13 cellular contexts compared by ENCODE assay signal in the genomic region with DNA sequence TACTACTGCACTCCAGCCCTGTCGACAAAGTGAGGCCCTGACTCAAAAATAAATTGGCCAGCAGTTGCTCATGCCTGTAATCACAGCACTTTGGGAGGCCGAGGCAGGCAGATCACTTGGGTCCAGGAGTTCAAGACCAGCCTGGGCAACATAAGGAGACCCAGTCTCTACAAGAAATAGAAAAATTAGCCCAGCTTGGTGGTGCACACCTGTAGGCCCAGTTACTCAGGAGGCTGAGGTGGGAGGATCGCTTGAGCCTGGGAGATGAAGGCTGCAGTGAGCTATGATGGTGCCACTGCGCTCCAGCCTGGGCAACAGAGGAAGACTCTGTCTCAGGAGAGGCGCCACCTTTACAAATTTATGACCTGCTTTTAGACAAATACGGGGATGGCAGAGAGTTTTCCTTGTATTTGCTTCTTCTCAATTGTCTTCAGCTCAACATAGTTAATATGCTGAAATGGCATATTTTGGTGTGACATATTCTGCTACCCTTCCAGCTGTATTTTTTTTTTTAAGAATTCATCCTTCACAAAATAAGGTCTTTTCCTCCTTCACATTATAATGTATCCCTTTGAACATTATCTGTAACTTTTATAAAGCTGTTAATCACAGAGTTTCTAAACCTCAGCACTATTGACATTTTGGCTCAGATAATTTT. TPM values are rescaled to one million over a fixed set of nuclear protein-coding genes. Genes with fewer than 3 reads are reported as not detected.
DNase-seq lines count a peak whose midpoint lies in the region; ATAC-seq, FAIRE-seq and TF ChIP-seq lines count a peak whose summit lies in the region.
"Had no signal": no experiment of that assay in that cellular context is flagged by ENCODE, and none has a peak within 500 bp of the region (broad histone marks: within the 10 kb centered on the region; RNA-seq: fewer than 3 reads in every experiment).

No MANE protein-coding gene starts in this region.

- no peak overlapping the region for H3K4me3 Mint-ChIP-seq in glutamatergic neuron (ENCODE audit: unreplicated experiment)
- H3K4me3 Mint-ChIP-seq: CD4-positive, alpha-beta memory T cell had no signal

- no peak for ATAC-seq in HCT116

- H3K9me1 ChIP-seq in endothelial cell of umbilical vein (replicated peaks; ENCODE audit: control insufficient read depth, extremely low read depth, insufficient read depth, low read length): no peaks in the 10 kb centered on the region

- no peak for TF ChIP-seq POLR2A in HCT116 (IDR thresholded peaks at IDR 0.05; ENCODE audit: borderline replicate concordance, extremely low read depth, insufficient read depth, insufficient read length)
- TF ChIP-seq POLR2A in endothelial cell of umbilical vein (IDR thresholded peaks at IDR 0.05; ENCODE audit: low read depth, low read length): no peak

- POLR2A ChIA-PET in HCT116 (lab: Charles Lee) (interaction anchor here (0.6 to 1.0 kb wide), 4 partner anchors 12 to 128 kb away, joined by 3 read pairs; a partner anchor contains a TSS), OCI-LY7 (lab: Charles Lee) (interaction anchor here (0.6 to 1.3 kb wide), 5 partner anchors 16 to 133 kb away, joined by 3 to 7 read pairs (median 3); no protein-coding TSS in a partner anchor), endothelial cell of umbilical vein (lab: Charles Lee) (no interaction called here)

- RAD21 ChIA-PET in HCT116 (lab: Charles Lee; ENCODE audit: low non-redundant PET in 1 of 2, low total read pairs in 2 of 2, uncharacterized antibody in 2 of 2, unreplicated experiment in 2 of 2): interaction anchor here (0.6 to 1.5 kb wide), 8 partner anchors 130 to 726 kb away, joined by 3 to 11 read pairs (median 4); no protein-coding TSS in a partner anchor

- H3K4me1 Mint-ChIP-seq in glutamatergic neuron (ENCODE audit: low read depth, unreplicated experiment): no peaks in the 10 kb centered on the region

- H3K9me2 ChIP-seq in HCT116 (ENCODE audit: insufficient read depth): no peaks in the 10 kb centered on the region
- H3K9me2 ChIP-seq in OCI-LY7 (ENCODE audit: insufficient read depth, low read length): no peaks in the 10 kb centered on the region

- H3K36me3 ChIP-seq in HCT116 (ENCODE audit: control insufficient read depth in 1 of 2, insufficient read depth in 2 of 2, low read length in 2 of 2) (no peaks in the 10 kb centered on the region), OCI-LY7 (ENCODE audit: insufficient read depth, low read length) (no peaks in the 10 kb centered on the region), endothelial cell of umbilical vein (ENCODE audit: control insufficient read depth in 2 of 2, extremely low read depth in 1 of 2, insufficient read depth in 2 of 2, low read length in 2 of 2) (no peaks in the 10 kb centered on the region), parathyroid adenoma (ENCODE audit: control insufficient read depth, insufficient read depth, low read length) (no peaks in the 10 kb centered on the region)
- H3K36me3 ChIP-seq: BE2C had no signal

- DNase-seq in HCT116 (ENCODE audit: low read depth, low spot score) (no peak), OCI-LY7 (ENCODE audit: low spot score) (no peak), endothelial cell of umbilical vein (ENCODE audit: low read depth, low spot score) (no peak), glutamatergic neuron (no peak), cerebellar cortex (ENCODE audit: low spot score) (no peak)
- DNase-seq in effector CD8-positive, alpha-beta T cell (lab: John Stamatoyannopoulos, UW): no peak
- DNase-seq: SIG-M5 had no signal

- no peak for TF ChIP-seq CTCF in HCT116 (IDR thresholded peaks at IDR 0.05 in 2 of 3, conservative IDR thresholded peaks at IDR 0.05 in 1 of 3; ENCODE audit: borderline replicate concordance in 1 of 3, insufficient read depth in 1 of 3, low read depth in 2 of 3, low read length in 2 of 3)
- TF ChIP-seq CTCF in OCI-LY7 (conservative IDR thresholded peaks at IDR 0.05; ENCODE audit: low read length): no peak
- no peak for TF ChIP-seq CTCF in endothelial cell of umbilical vein (IDR thresholded peaks at IDR 0.05; ENCODE audit: extremely low read depth in 1 of 2, insufficient read depth in 1 of 2, low read depth in 1 of 2, low read length in 2 of 2)
- no peak for TF ChIP-seq CTCF in parathyroid adenoma (IDR thresholded peaks at IDR 0.05)
- TF ChIP-seq CTCF in glutamatergic neuron (IDR thresholded peaks at IDR 0.05; ENCODE audit: partially characterized antibody, unreplicated experiment): no peak

- H3K27ac ChIP-seq in HCT116 (ENCODE audit: low read depth, low read length): no peak overlapping the region
- H3K27ac ChIP-seq in OCI-LY7 (ENCODE audit: low read depth, low read length, poor library complexity, severe bottlenecking): no peak overlapping the region
- no peak overlapping the region for H3K27ac ChIP-seq in endothelial cell of umbilical vein (ENCODE audit: insufficient read depth, low read depth, low read length)
- H3K27ac ChIP-seq in parathyroid adenoma: no peak overlapping the region
- H3K27ac ChIP-seq: PC-9, RWPE1 had no signal

- no peaks in the 10 kb centered on the region for H3K27me3 Mint-ChIP-seq in glutamatergic neuron (ENCODE audit: unreplicated experiment)
- H3K27me3 Mint-ChIP-seq: CD4-positive, alpha-beta memory T cell had no signal

- no peak for FAIRE-seq in endothelial cell of umbilical vein (lab: Jason Lieb, UNC)

- H3K27ac Mint-ChIP-seq in glutamatergic neuron (ENCODE audit: unreplicated experiment): no peak overlapping the region

- H3K9me3 ChIP-seq in HCT116 (ENCODE audit: control insufficient read depth in 1 of 2, insufficient read depth in 1 of 2, low read depth in 1 of 2, low read length in 2 of 2) (no peaks in the 10 kb centered on the region), OCI-LY7 (ENCODE audit: low read length) (no peaks in the 10 kb centered on the region), endothelial cell of umbilical vein (replicated peaks; ENCODE audit: control insufficient read depth, insufficient read depth, low read length) (no peaks in the 10 kb centered on the region), parathyroid adenoma (ENCODE audit: control insufficient read depth, low read length) (no peaks in the 10 kb centered on the region)
- H3K9me3 ChIP-seq: BE2C had no signal

- CTCF ChIA-PET in HCT116 (lab: Charles Lee): interaction anchor here (0.5 to 3.8 kb wide), 27 partner anchors 8 to 1096 kb away, joined by 3 to 58 read pairs (median 4); a partner anchor contains a TSS
- CTCF ChIA-PET in OCI-LY7 (lab: Charles Lee; ENCODE audit: unreplicated experiment): interaction anchor here (1.2 to 1.5 kb wide), 3 partner anchors 19 to 131 kb away, joined by 4 to 5 read pairs (median 4); no protein-coding TSS in a partner anchor
- CTCF ChIA-PET in endothelial cell of umbilical vein (lab: Charles Lee): interaction anchor here (0.6 to 5.6 kb wide), 50 partner anchors 11 to 792 kb away, joined by 3 to 84 read pairs (median 4); a partner anchor contains a TSS

- H4K20me1 ChIP-seq in HCT116 (ENCODE audit: insufficient read depth) (no peaks in the 10 kb centered on the region), OCI-LY7 (ENCODE audit: insufficient read depth, low read length) (no peaks in the 10 kb centered on the region), endothelial cell of umbilical vein (replicated peaks; ENCODE audit: control insufficient read depth, extremely low read depth, insufficient read depth, low read length) (no peaks in the 10 kb centered on the region)

- dilution Hi-C loops in endothelial cell of umbilical vein (cut with MboI; ENCODE audit: extremely low pct_ligation_motif_present, low sequenced_read_pairs): no loop called here

- H3K79me2 ChIP-seq in HCT116 (ENCODE audit: insufficient read depth, low read length) (no peaks in the 10 kb centered on the region), OCI-LY7 (ENCODE audit: insufficient read depth, low read depth, low read length) (no peaks in the 10 kb centered on the region), endothelial cell of umbilical vein (ENCODE audit: control insufficient read depth, insufficient read depth, low read length) (no peaks in the 10 kb centered on the region), parathyroid adenoma (no peaks in the 10 kb centered on the region)

- H3K27me3 ChIP-seq in HCT116 (ENCODE audit: insufficient read depth, low read length): no peaks in the 10 kb centered on the region
- no peaks in the 10 kb centered on the region for H3K27me3 ChIP-seq in endothelial cell of umbilical vein (ENCODE audit: control insufficient read depth in 2 of 2, insufficient read depth in 2 of 2, low read length in 2 of 2)
- H3K27me3 ChIP-seq in parathyroid adenoma (ENCODE audit: control insufficient read depth, insufficient read depth, low read length): no peaks in the 10 kb centered on the region
- H3K27me3 ChIP-seq: BE2C had no signal

- H3K4me3 ChIP-seq in HCT116 (replicated peaks in 1 of 2; ENCODE audit: low read depth in 1 of 2, low read length in 2 of 2): no peak overlapping the region
- no peak overlapping the region for H3K4me3 ChIP-seq in OCI-LY7 (ENCODE audit: low read depth, low read length, poor library complexity, severe bottlenecking)
- no peak overlapping the region for H3K4me3 ChIP-seq in endothelial cell of umbilical vein (replicated peaks in 1 of 3; ENCODE audit: insufficient read depth in 1 of 3, low read depth in 1 of 3, low read length in 3 of 3)
- H3K4me3 ChIP-seq in parathyroid adenoma (ENCODE audit: low read depth, low read length): no peak overlapping the region
- H3K4me3 ChIP-seq: GM12878, PC-9 had no signal

- BruUV-seq in HCT116 (replicated peaks; lab: Mats Ljungman, UMichigan): no TSS peak
- BruUV-seq in OCI-LY7 (replicated peaks; lab: Mats Ljungman, UMichigan): no TSS peak
- no TSS peak for BruUV-seq in endothelial cell of umbilical vein (replicated peaks; lab: Mats Ljungman, UMichigan)

- H3K4me2 ChIP-seq in HCT116 (ENCODE audit: low read length) (peak overlapping the region; percentile 29), OCI-LY7 (ENCODE audit: low read length) (no peak overlapping the region), endothelial cell of umbilical vein (ENCODE audit: insufficient read depth, low read length) (no peak overlapping the region), parathyroid adenoma (ENCODE audit: low read length) (no peak overlapping the region)
- H3K4me2 ChIP-seq: PC-9 had no signal

- H3K36me3 Mint-ChIP-seq in glutamatergic neuron (ENCODE audit: unreplicated experiment): no peaks in the 10 kb centered on the region
- H3K36me3 Mint-ChIP-seq: CD4-positive, alpha-beta memory T cell had no signal

- peak overlapping the region; percentile 57 for H2AFZ ChIP-seq in HCT116 (ENCODE audit: low read depth, low read length, poor library complexity, severe bottlenecking)
- H2AFZ ChIP-seq in OCI-LY7 (ENCODE audit: low read length): peak overlapping the region; percentile 60; the same call in 1 of the 2 replicates
- peak overlapping the region; percentile 64 for H2AFZ ChIP-seq in endothelial cell of umbilical vein (ENCODE audit: low read depth, low read length)
- H2AFZ ChIP-seq in parathyroid adenoma: peak overlapping the region; percentile 77
- H2AFZ ChIP-seq: PC-9 had no signal

- no peak overlapping the region for H3K9ac ChIP-seq in HCT116 (ENCODE audit: low read length)
- H3K9ac ChIP-seq in endothelial cell of umbilical vein (replicated peaks; ENCODE audit: extremely low read depth, insufficient read depth, low read length): no peak overlapping the region
- no peak overlapping the region for H3K9ac ChIP-seq in parathyroid adenoma

- intact Hi-C loops in HCT116 (cut with micrococcal nuclease): loop anchor here (5.0 kb wide), 2 partner anchors 442 to 727 kb away; no protein-coding TSS in a partner anchor
- intact Hi-C loops in OCI-LY7 (cut with micrococcal nuclease; ENCODE audit: unreplicated experiment): loop anchor here (5.0 kb wide), 2 partner anchors 212 to 727 kb away; no protein-coding TSS in a partner anchor
- intact Hi-C loops in endothelial cell of umbilical vein (cut with micrococcal nuclease): loop anchor here (5.0 to 10.0 kb wide), 3 partner anchors 307 to 724 kb away; a partner anchor contains a TSS

- no peaks in the 10 kb centered on the region for H3K9me3 Mint-ChIP-seq in glutamatergic neuron (ENCODE audit: unreplicated experiment)
- H3K9me3 Mint-ChIP-seq: CD4-positive, alpha-beta memory T cell had no signal

- TF ChIP-seq RAD21 in HCT116 (IDR thresholded peaks at IDR 0.05; ENCODE audit: low read depth): no peak

- H3K4me1 ChIP-seq in HCT116 (ENCODE audit: control insufficient read depth in 1 of 2, insufficient read depth in 2 of 2, low read length in 2 of 2) (peaks cover 3 to 13% of the 10 kb centered on the region in 2 experiments; a peak in 3 of 4 replicates), OCI-LY7 (ENCODE audit: insufficient read depth, low read length, poor library complexity, severe bottlenecking) (no peaks in the 10 kb centered on the region), endothelial cell of umbilical vein (ENCODE audit: control insufficient read depth, extremely low read depth, insufficient read depth, low read length) (no peaks in the 10 kb centered on the region), parathyroid adenoma (no peaks in the 10 kb centered on the region)
- H3K4me1 ChIP-seq: BE2C had no signal

RNA-seq across cellular contexts. Expression of a gene that starts 21.1 kb away (rescaled TPM):
- 4.7 TPM for total RNA-seq in HCT116 (2021; ENCODE audit: unreplicated experiment)
- 2.7 and 4.1 TPM in 2 replicates for polyA plus RNA-seq in HCT116 (2012)
- total RNA-seq in OCI-LY7 (2014; rRNA removed; shearing (Covaris generic)): 0.88 and 2.2 TPM in 2 replicates
- 3.1 and 5.1 TPM in 2 replicates for total RNA-seq in OCI-LY7 (2022)
- 59.5 and 66.8 TPM in 2 replicates for total RNA-seq in endothelial cell of umbilical vein
- polyA plus RNA-seq in endothelial cell of umbilical vein: 29.4 and 36.5 TPM in 2 replicates
- 36.3 and 39.7 TPM in 2 replicates for polyA plus RNA-seq in endothelial cell of umbilical vein (2011; cell fraction: cytosol; rRNA removed)
- 92.6 and 95.6 TPM in 2 replicates for polyA plus RNA-seq in endothelial cell of umbilical vein (2011; cell fraction: nucleus; rRNA removed)
- polyA plus RNA-seq in endothelial cell of umbilical vein (2012): 22.3 and 25.8 TPM in 2 replicates
- 155 and 163 TPM in 2 replicates for polyA minus RNA-seq in endothelial cell of umbilical vein
- 2.6 TPM for polyA minus RNA-seq in endothelial cell of umbilical vein (2011; cell fraction: cytosol; rRNA and poly(A)+ RNA removed)
- 117 and 159 TPM in 2 replicates for polyA minus RNA-seq in endothelial cell of umbilical vein (2011; cell fraction: nucleus; rRNA and poly(A)+ RNA removed)
- total RNA-seq in glutamatergic neuron (ENCODE audit: unreplicated experiment): 20.8 TPM
